ENCODE assay signal across 3 cellular contexts in genomic region chr4:103162176-103162575, GRCh38.
TF ChIP-seq lines count a peak whose summit lies in the region.

No MANE protein-coding gene starts in this region.

TF ChIP-seq in HepG2, 621 proteins besides CTCF, POLR2A, EP300 and RAD21:
- TF ChIP-seq ATF7 (IDR thresholded peaks at IDR 0.05) (peak; percentile 87), ATF7 (CRISPR knock-in tag; IDR thresholded peaks at IDR 0.05) (no peak), ZNF234 (CRISPR knock-in tag; conservative IDR thresholded peaks at IDR 0.05) (no peak)

TF ChIP-seq in HEK293, 187 proteins besides CTCF, POLR2A, EP300 and RAD21:
- no peak for TF ChIP-seq HOXD13 (CRISPR knock-in tag; IDR thresholded peaks at IDR 0.05; ENCODE audit: borderline replicate concordance)
- TF ChIP-seq ATF2 (tag by site-specific recombination; IDR thresholded peaks at IDR 0.05; ENCODE audit: low read depth), result peak; percentile 65
TF ChIP-seq in HEK293: peak in this region for 1.

TF ChIP-seq in K562, 482 proteins besides CTCF, POLR2A, EP300 and RAD21:
- TF ChIP-seq TAF9B (IDR thresholded peaks at IDR 0.05; ENCODE audit: partially characterized antibody), result no peak
- no peak for TF ChIP-seq PATZ1 (CRISPR knock-in tag; IDR thresholded peaks at IDR 0.05; ENCODE audit: borderline replicate concordance)
- peak; percentile 34; the same call in 1 of the 2 replicates for TF ChIP-seq ATF3 (IDR thresholded peaks at IDR 0.05)
- no peak for TF ChIP-seq ATF3 (CRISPR knock-in tag; conservative IDR thresholded peaks at IDR 0.05)
- no peak for TF ChIP-seq ZNF274 (IDR thresholded peaks at IDR 0.05; ENCODE audit: borderline replicate concordance, low read depth, low read length)
